In the genomic region with DNA sequence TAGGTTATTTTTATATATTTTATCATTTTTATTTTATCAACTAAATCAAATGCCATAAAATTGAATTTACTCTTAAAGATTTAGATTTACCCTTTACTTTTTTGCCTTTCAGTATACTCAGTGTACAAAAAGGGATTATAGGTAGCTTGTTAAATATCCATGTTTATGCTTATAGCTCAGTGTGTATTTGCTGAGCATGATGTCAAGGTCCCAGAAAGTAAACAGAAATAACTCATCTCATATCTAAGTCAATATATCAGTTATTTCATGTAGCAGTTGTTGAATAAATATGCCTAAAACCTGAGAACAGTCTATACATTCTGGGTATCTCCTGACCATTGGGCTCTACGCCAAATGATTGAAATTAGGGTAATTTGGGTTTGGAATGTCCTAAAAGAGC, we compare ENCODE assay signal across 22 cellular contexts.
"Had no signal": no experiment of that assay in that cellular context is flagged by ENCODE, and none has a peak within 500 bp of the region (broad histone marks: within the 10 kb centered on the region; RNA-seq: fewer than 3 reads in every experiment).

No MANE protein-coding gene starts in this region.

- H2AFZ ChIP-seq: hepatocyte had no signal

- H3K4me2 ChIP-seq: hepatocyte had no signal

- H3K9me3 ChIP-seq: esophagus muscularis mucosa, gastrocnemius medialis, left lung, lower lobe of right lung, mucosa of descending colon had no signal

- H3K36me3 ChIP-seq: esophagus muscularis mucosa, gastrocnemius medialis, heart left ventricle, left lung, lower lobe of right lung had no signal

- H3K27ac ChIP-seq: coronary artery, dorsolateral prefrontal cortex, esophagus muscularis mucosa, foreskin keratinocyte, gastrocnemius medialis, heart left ventricle, hepatocyte, left lung, lower lobe of right lung had no signal

- H3K27me3 ChIP-seq: dorsolateral prefrontal cortex, esophagus muscularis mucosa, foreskin keratinocyte, gastrocnemius medialis, heart left ventricle, hepatocyte, left lung had no signal

- H3K4me3 ChIP-seq: coronary artery, dorsolateral prefrontal cortex, esophagus muscularis mucosa, gastrocnemius medialis, heart left ventricle, hepatocyte, left lung, lower lobe of right lung, mucosa of descending colon had no signal

- DNase-seq: dermis blood vessel endothelial cell; dorsolateral prefrontal cortex; effector CD4-positive, alpha-beta T cell; effector memory CD4-positive, alpha-beta T cell; foreskin keratinocyte; gastrocnemius medialis; heart left ventricle; hypothalamus; immature natural killer cell; islet precursor cell; kidney; kidney glomerular epithelial cell; left lung; left ventricle myocardium superior; lower lobe of right lung; mesenchymal stem cell; mucosa of descending colon; naive B cell had no signal

- ATAC-seq: foreskin keratinocyte, gastrocnemius medialis, heart left ventricle, left lung, left ventricle myocardium superior, lower lobe of right lung, mucosa of descending colon had no signal

- FAIRE-seq: endothelial cell of umbilical vein had no signal

- H3K79me2 ChIP-seq: hepatocyte had no signal

- H3K4me1 ChIP-seq: esophagus muscularis mucosa, foreskin keratinocyte, gastrocnemius medialis, heart left ventricle, left lung, lower lobe of right lung had no signal
